ENCODE assay signal across 8 cellular contexts in the genomic region with DNA sequence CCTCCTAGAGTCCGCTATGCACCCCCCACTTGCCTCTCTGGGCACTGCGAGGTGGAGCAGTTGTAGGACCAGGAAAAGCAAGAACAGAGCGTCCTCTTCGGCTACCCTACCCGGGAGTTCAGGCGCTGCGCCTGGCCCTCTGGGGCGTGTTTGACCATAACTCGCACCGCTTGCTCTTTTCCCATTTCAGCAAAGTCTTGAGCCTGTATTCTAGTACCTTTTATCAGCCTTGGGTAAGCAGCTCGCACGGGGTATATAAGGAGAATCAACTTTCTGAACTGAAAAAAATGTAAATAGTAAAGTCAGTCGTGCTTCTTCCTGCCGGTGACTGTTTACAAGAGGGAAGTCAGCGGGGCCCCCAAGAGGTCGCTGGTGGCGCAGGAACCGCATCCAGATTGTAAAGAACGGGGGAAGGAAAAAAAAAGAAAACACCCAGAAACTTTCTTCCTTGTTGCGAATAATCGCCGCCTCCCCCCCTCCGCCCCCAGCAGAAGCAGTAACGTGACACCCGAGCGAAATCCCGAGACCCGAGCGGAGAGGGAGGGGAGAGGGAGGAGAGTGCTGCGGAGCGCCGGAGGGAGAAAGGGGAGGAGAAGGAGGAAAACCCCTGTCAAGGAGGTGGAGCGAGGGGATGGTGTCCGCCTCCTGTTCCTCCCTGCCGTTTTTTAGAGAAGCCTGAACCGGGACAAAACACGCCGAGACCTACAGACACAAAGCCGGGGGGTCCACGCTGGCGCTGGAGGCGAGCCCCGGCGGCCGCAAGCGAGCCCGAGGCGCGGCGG. TPM values are rescaled to one million over a fixed set of nuclear protein-coding genes. Genes with fewer than 3 reads are reported as not detected.
DNase-seq lines count a peak whose midpoint lies in the region; ATAC-seq and TF ChIP-seq lines count a peak whose summit lies in the region.

A gene with protein sequence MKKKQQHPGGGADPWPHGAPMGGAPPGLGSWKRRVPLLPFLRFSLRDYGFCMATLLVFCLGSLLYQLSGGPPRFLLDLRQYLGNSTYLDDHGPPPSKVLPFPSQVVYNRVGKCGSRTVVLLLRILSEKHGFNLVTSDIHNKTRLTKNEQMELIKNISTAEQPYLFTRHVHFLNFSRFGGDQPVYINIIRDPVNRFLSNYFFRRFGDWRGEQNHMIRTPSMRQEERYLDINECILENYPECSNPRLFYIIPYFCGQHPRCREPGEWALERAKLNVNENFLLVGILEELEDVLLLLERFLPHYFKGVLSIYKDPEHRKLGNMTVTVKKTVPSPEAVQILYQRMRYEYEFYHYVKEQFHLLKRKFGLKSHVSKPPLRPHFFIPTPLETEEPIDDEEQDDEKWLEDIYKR (plus strand): TSS at position 668 of the 782 bp plus-strand sequence. CDS start 401 bp downstream, outside the sequence.

- peak within 1 kb of the TSS; percentile 39 to 42; a peak in 2 of 4 replicates for H3K27ac ChIP-seq in SK-N-SH (ENCODE audit: low read depth in 2 of 2, low read length in 1 of 2)

- peaks cover 30 to 35% (median 30%) of the 10 kb centered on the region in 3 donors for H3K4me1 Mint-ChIP-seq in IgD-negative memory B cell

- H3K9me3 ChIP-seq in SK-N-SH, result no peaks in the 10 kb centered on the region

- no peaks in the 10 kb centered on the region; a peak in 1 of 4 replicates for H3K4me1 ChIP-seq in SK-N-SH (ENCODE audit: control insufficient read depth in 1 of 2, insufficient read depth in 2 of 2, low read depth in 1 of 2, low read length in 1 of 2)

- no peaks in the 10 kb centered on the region for H3F3A ChIP-seq in SK-N-SH (replicated peaks; ENCODE audit: insufficient read depth)

- H3K9me3 Mint-ChIP-seq in IgD-negative memory B cell, result no peaks in the 10 kb centered on the region

- no peak for TF ChIP-seq EP300 in SK-N-SH (IDR thresholded peaks at IDR 0.05; ENCODE audit: borderline replicate concordance in 1 of 2, low read depth in 1 of 2, low read length in 1 of 2)

- H2AFZ ChIP-seq in SK-N-SH (ENCODE audit: low read depth), result peak within 1 kb of the TSS; percentile 91

- TF ChIP-seq RAD21 in SK-N-SH (IDR thresholded peaks at IDR 0.05; ENCODE audit: low read length), result peak; percentile 31; the same call in 1 of the 2 replicates

- no peaks in the 10 kb centered on the region for H3K9me2 ChIP-seq in SK-N-SH

- peak within 1 kb of the TSS; percentile 90 to 99 (median 97) for H3K4me3 Mint-ChIP-seq in IgD-negative memory B cell

- ATAC-seq in GM18868 (IDR thresholded peaks at IDR 0.05; ENCODE audit: unreplicated experiment), result peak; percentile 51
- peak; percentile 83 to 94 for ATAC-seq in left cardiac atrium
- no peak for ATAC-seq in GM18517 (IDR thresholded peaks at IDR 0.05; ENCODE audit: unreplicated experiment)

- POLR2A ChIA-PET in SK-N-SH (lab: Yijun Ruan, JAX), result no interaction called here

- no peaks in the 10 kb centered on the region for H4K20me1 ChIP-seq in SK-N-SH (ENCODE audit: insufficient read depth)

- intact Hi-C loops in left cardiac atrium (cut with DNase I), result loop anchor here (5.0 to 10.0 kb wide), 2 partner anchors 198 to 201 kb away; no protein-coding TSS in a partner anchor

- no peak within 1 kb of the TSS for H3K9ac ChIP-seq in SK-N-SH

- DNase-seq in AG09319 (ENCODE audit: extremely low read depth, low read depth) (peak; percentile 94), SK-N-SH (peak; percentile 39), amygdala (lab: John Stamatoyannopoulos, UW) (peak in 42 of 56 donors; percentile 10 to 69 (median 42)), left cardiac atrium (peak; percentile 78), pons (ENCODE audit: low spot score) (peak; percentile 74)

- peaks cover 39% of the 10 kb centered on the region; the same call in 1 of the 2 replicates for H3K27me3 ChIP-seq in SK-N-SH (ENCODE audit: insufficient read depth)

- H3K79me2 ChIP-seq in SK-N-SH (ENCODE audit: insufficient read depth), result no peaks in the 10 kb centered on the region

- H3K27ac Mint-ChIP-seq in IgD-negative memory B cell, result peak within 1 kb of the TSS; percentile 94 to 99 (median 97)

- TF ChIP-seq CTCF in AG09319 (IDR thresholded peaks at IDR 0.05; ENCODE audit: low read depth, low read length), result peak; percentile 67
- peak; percentile 60 for TF ChIP-seq CTCF in SK-N-SH (IDR thresholded peaks at IDR 0.05)

- peak within 1 kb of the TSS; percentile 84 for H3K4me2 ChIP-seq in SK-N-SH

- peaks cover 4% of the 10 kb centered on the region for H3K27me3 Mint-ChIP-seq in IgD-negative memory B cell

- WGBS in SK-N-SH (ENCODE audit: low lambda C conversion rate), result under 1% methylated on average over 33 of the region's 50 CpGs

- H3K36me3 ChIP-seq in SK-N-SH (replicated peaks in 1 of 2; ENCODE audit: control insufficient read depth in 1 of 2, insufficient read depth in 2 of 2, low read length in 1 of 2), result no peaks in the 10 kb centered on the region

- peak within 1 kb of the TSS; percentile 50 to 63 for H3K4me3 ChIP-seq in SK-N-SH (ENCODE audit: low read depth in 2 of 2, low read length in 1 of 2)

- CTCF ChIA-PET in SK-N-SH (lab: Yijun Ruan, JAX), result no interaction called here

- no peaks in the 10 kb centered on the region for H3K36me3 Mint-ChIP-seq in IgD-negative memory B cell

TF ChIP-seq in SK-N-SH, 30 proteins besides CTCF, POLR2A, EP300 and RAD21:
- no peak for TF ChIP-seq TCF12 (IDR thresholded peaks at IDR 0.05)
- TF ChIP-seq POLR2AphosphoS5 (IDR thresholded peaks at IDR 0.05; ENCODE audit: low read depth, low read length), result no peak
- TF ChIP-seq, protein P1, sequence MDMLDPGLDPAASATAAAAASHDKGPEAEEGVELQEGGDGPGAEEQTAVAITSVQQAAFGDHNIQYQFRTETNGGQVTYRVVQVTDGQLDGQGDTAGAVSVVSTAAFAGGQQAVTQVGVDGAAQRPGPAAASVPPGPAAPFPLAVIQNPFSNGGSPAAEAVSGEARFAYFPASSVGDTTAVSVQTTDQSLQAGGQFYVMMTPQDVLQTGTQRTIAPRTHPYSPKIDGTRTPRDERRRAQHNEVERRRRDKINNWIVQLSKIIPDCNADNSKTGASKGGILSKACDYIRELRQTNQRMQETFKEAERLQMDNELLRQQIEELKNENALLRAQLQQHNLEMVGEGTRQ (IDR thresholded peaks at IDR 0.05; ENCODE audit: borderline replicate concordance, low read depth, low read length), result no peak
- TF ChIP-seq, protein P2, sequence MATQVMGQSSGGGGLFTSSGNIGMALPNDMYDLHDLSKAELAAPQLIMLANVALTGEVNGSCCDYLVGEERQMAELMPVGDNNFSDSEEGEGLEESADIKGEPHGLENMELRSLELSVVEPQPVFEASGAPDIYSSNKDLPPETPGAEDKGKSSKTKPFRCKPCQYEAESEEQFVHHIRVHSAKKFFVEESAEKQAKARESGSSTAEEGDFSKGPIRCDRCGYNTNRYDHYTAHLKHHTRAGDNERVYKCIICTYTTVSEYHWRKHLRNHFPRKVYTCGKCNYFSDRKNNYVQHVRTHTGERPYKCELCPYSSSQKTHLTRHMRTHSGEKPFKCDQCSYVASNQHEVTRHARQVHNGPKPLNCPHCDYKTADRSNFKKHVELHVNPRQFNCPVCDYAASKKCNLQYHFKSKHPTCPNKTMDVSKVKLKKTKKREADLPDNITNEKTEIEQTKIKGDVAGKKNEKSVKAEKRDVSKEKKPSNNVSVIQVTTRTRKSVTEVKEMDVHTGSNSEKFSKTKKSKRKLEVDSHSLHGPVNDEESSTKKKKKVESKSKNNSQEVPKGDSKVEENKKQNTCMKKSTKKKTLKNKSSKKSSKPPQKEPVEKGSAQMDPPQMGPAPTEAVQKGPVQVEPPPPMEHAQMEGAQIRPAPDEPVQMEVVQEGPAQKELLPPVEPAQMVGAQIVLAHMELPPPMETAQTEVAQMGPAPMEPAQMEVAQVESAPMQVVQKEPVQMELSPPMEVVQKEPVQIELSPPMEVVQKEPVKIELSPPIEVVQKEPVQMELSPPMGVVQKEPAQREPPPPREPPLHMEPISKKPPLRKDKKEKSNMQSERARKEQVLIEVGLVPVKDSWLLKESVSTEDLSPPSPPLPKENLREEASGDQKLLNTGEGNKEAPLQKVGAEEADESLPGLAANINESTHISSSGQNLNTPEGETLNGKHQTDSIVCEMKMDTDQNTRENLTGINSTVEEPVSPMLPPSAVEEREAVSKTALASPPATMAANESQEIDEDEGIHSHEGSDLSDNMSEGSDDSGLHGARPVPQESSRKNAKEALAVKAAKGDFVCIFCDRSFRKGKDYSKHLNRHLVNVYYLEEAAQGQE (IDR thresholded peaks at IDR 0.05; ENCODE audit: low read depth, low read length), result no peak
- TF ChIP-seq SMC3 (IDR thresholded peaks at IDR 0.05; ENCODE audit: low read depth, low read length), result no peak
- TF ChIP-seq, protein P3, sequence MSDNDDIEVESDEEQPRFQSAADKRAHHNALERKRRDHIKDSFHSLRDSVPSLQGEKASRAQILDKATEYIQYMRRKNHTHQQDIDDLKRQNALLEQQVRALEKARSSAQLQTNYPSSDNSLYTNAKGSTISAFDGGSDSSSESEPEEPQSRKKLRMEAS (IDR thresholded peaks at IDR 0.05; ENCODE audit: low read depth), result 0 out of 2 replicates have a peak, but pooled peaks have one; percentile 26

RNA-seq across cellular contexts. Expression of the gene that starts here (rescaled TPM):
- polyA plus RNA-seq in IgD-negative memory B cell (1.3 TPM), SK-N-SH (2012; rRNA removed) (1.7 and 5.0 TPM in 2 replicates)
- polyA plus RNA-seq in SK-N-SH (2012; cell fraction: cytosol; rRNA removed), result 4.6 and 5.0 TPM in 2 replicates
- polyA plus RNA-seq in SK-N-SH (2012; cell fraction: nucleus; rRNA removed), result 1.9 and 2.8 TPM in 2 replicates
- total RNA-seq in left cardiac atrium, result 1 to 10 TPM; 3.5 to 6.5 TPM

Comparison
In these comparisons a context has a peak if more than half of its experiments do, and no peak if none do; other contexts are left out.
1. DNase-seq: peak in every context shown above with its lines; median percentile 94 in AG09319; 78 in left cardiac atrium; 74 in pons; 42 in amygdala; 39 in SK-N-SH.